Comparison of ENCODE assay signal across 8 cellular contexts in genomic region chr12:121005346-121005815, GRCh38.
DNase-seq lines count a peak whose midpoint lies in the region; ATAC-seq and TF ChIP-seq lines count a peak whose summit lies in the region.

No MANE protein-coding gene starts in this region.

- ATAC-seq in GM18505 (IDR thresholded peaks at IDR 0.05; ENCODE audit: unreplicated experiment) (no peak), GM18520 (IDR thresholded peaks at IDR 0.05; ENCODE audit: unreplicated experiment) (no peak)

- no peak for DNase-seq in GM12864 (ENCODE audit: low read depth)
- DNase-seq in NCI-H748 treated with DMSO at 0.1 percent for 48 hours (lab: John Stamatoyannopoulos, UW), result peak; percentile 11
- peak; percentile 48 for DNase-seq in activated T-cell treated with anti-CD3 and anti-CD28 coated beads, Interleukin-2, amount 50 U/mL, for 1 hour
- DNase-seq in foreskin melanocyte, result peak; percentile 28
- DNase-seq in stimulated activated CD4-positive, alpha-beta T cell treated with anti-CD3 and anti-CD28 coated beads, Interleukin-1b, Interleukin-23, amount 100 ng/mL, for 48 hours, result peak; percentile 60

- no peak overlapping the region for H3K27ac ChIP-seq in 22Rv1

- TF ChIP-seq CTCF in 22Rv1 (IDR thresholded peaks at IDR 0.05) (peak; percentile 99), GM12864 (IDR thresholded peaks at IDR 0.05; ENCODE audit: low read depth, low read length, missing control alignments) (peak; percentile 85)

- no peak for TF ChIP-seq POLR2A in GM18505 (IDR thresholded peaks at IDR 0.05; ENCODE audit: borderline replicate concordance, extremely low read depth, insufficient read depth, insufficient read length)

- no peak overlapping the region for H3K4me3 ChIP-seq in GM12864 (ENCODE audit: low read depth, low read length)
